In genomic region chr12:104358353-104359003, GRCh38 we compare ENCODE assay signal across 8 cellular contexts.
DNase-seq lines count a peak whose midpoint lies in the region; ATAC-seq and TF ChIP-seq lines count a peak whose summit lies in the region.

No MANE protein-coding gene starts in this region.

- H4K20me1 ChIP-seq in KMS-11 (ENCODE audit: insufficient read depth): no peaks in the 10 kb centered on the region

- H3K9ac ChIP-seq in KMS-11: no peak overlapping the region

- H3K4me3 ChIP-seq in KMS-11 (IDR thresholded peaks at IDR 0.05; ENCODE audit: insufficient read depth, low read depth, low read length): no peak overlapping the region

- H3K79me2 ChIP-seq in KMS-11 (ENCODE audit: insufficient read depth, low read depth): no peaks in the 10 kb centered on the region

- no peaks in the 10 kb centered on the region for H3K4me1 ChIP-seq in KMS-11 (ENCODE audit: low read depth, poor library complexity, severe bottlenecking)

- DNase-seq in COR-L47 (lab: John Stamatoyannopoulos, UW) (peak; percentile 17), SW480 (ENCODE audit: low spot score) (peak; percentile 23), hepatic stellate cell (ENCODE audit: low spot score) (peak; percentile 61), NCI-H524 treated with DMSO at 0.1 percent for 48 hours (lab: John Stamatoyannopoulos, UW) (no peak)
- DNase-seq in activated naive CD8-positive, alpha-beta T cell treated with anti-CD3 and anti-CD28 coated beads, Interleukin-2, amount 50 U/mL, for 16 hours (ENCODE audit: low read depth, low spot score): peak; percentile 15
- peak; percentile 71 for DNase-seq in stimulated activated CD4-positive, alpha-beta T cell treated with anti-CD3 and anti-CD28 coated beads, Interleukin-15, amount 100 ng/mL, for 24 hours

- H3K27ac ChIP-seq in KMS-11: no peak overlapping the region

- H3K4me2 ChIP-seq in KMS-11: no peak overlapping the region

- peak; percentile 66 for ATAC-seq in GM19463 (IDR thresholded peaks at IDR 0.05; ENCODE audit: unreplicated experiment)

- TF ChIP-seq CTCF in KMS-11 (conservative IDR thresholded peaks at IDR 0.05; ENCODE audit: low read depth, low read length): peak; percentile 78

- no peaks in the 10 kb centered on the region for H3K27me3 ChIP-seq in KMS-11 (ENCODE audit: insufficient read depth, low read depth)

- H3K36me3 ChIP-seq in KMS-11 (ENCODE audit: insufficient read depth): no peaks in the 10 kb centered on the region

- H2AFZ ChIP-seq in KMS-11 (ENCODE audit: low read depth): no peak overlapping the region
